In genomic region chr11:117201906-117202305, GRCh38 we compare ENCODE assay signal across 11 cellular contexts. TPM values are rescaled to one million over a fixed set of nuclear protein-coding genes. Genes with fewer than 3 reads are reported as not detected.
DNase-seq lines count a peak whose midpoint lies in the region; TF ChIP-seq lines count a peak whose summit lies in the region.
"Had no signal": no experiment of that assay in that cellular context is flagged by ENCODE, and none has a peak within 500 bp of the region (broad histone marks: within the 10 kb centered on the region; RNA-seq: fewer than 3 reads in every experiment).

No MANE protein-coding gene starts in this region.

- H3K36me3 ChIP-seq in HUES48 (ENCODE audit: control insufficient read depth, insufficient read depth, low read length): peaks cover 33% of the 10 kb centered on the region
- H3K36me3 ChIP-seq in mucosa of rectum (ENCODE audit: control insufficient read depth in 2 of 2, insufficient read depth in 2 of 2, low read length in 2 of 2): peaks cover 17 to 23% of the 10 kb centered on the region in 2 donors
- no peaks in the 10 kb centered on the region for H3K36me3 ChIP-seq in testis (ENCODE audit: low read depth, missing control alignments)
- H3K36me3 ChIP-seq: SJCRH30 had no signal

- TF ChIP-seq CTCF in testis (IDR thresholded peaks at IDR 0.05): no peak

- DNase-seq in testis (no peak), iPS-NIHi11 (ENCODE audit: low spot score) (no peak), NCI-H82 (lab: John Stamatoyannopoulos, UW) (no peak), medulla oblongata (ENCODE audit: extremely low spot score) (no peak)
- DNase-seq: activated CD4-positive, CD25-positive, alpha-beta regulatory T cell treated with anti-CD3 and anti-CD28 coated beads, Interleukin-2, amount 50 U/mL, for 72 hours; activated effector memory CD4-positive, alpha-beta T cell treated with Interleukin-2 at 50 U/mL for 16 hours; NCI-H226; SJCRH30 had no signal

- TF ChIP-seq POLR2A in testis (IDR thresholded peaks at IDR 0.05): no peak

- intact Hi-C loops in testis (cut with DNase I; ENCODE audit: low total_unique reads): no loop called here

- H3K4me1 ChIP-seq in HUES48 (ENCODE audit: control insufficient read depth, insufficient read depth, low read length) (peaks cover 34% of the 10 kb centered on the region), mucosa of rectum (ENCODE audit: control insufficient read depth in 2 of 2, insufficient read depth in 2 of 2, low read length in 2 of 2) (peaks cover 6 to 24% of the 10 kb centered on the region in 2 donors), testis (peaks cover 21% of the 10 kb centered on the region)
- H3K4me1 ChIP-seq: SJCRH30 had no signal

- 58 to 60% methylated on average over 6 of the region's 6 CpGs for WGBS in testis, 2 donors

- 0 out of 2 replicates have a peak overlapping the region, but pooled peaks have one; percentile 23 for H3K9ac ChIP-seq in HUES48 (ENCODE audit: low read depth, low read length)
- H3K9ac ChIP-seq in mucosa of rectum (ENCODE audit: low read depth in 1 of 2, low read length in 2 of 2): peak overlapping the region in 1 of 2 donors; percentile 67

- H3K4me3 ChIP-seq in HUES48 (ENCODE audit: low read depth, low read length): peak overlapping the region; percentile 15; the same call in 1 of the 2 replicates
- peak overlapping the region in 1 of 2 donors; percentile 65 for H3K4me3 ChIP-seq in mucosa of rectum (ENCODE audit: low read length in 2 of 2)
- peak overlapping the region in 1 of 2 donors; percentile 47 for H3K4me3 ChIP-seq in testis
- H3K4me3 ChIP-seq: SJCRH30 had no signal

- H3K9me3 ChIP-seq in HUES48 (ENCODE audit: control insufficient read depth, insufficient read depth, low read length) (no peaks in the 10 kb centered on the region), mucosa of rectum (ENCODE audit: control insufficient read depth in 2 of 2, low read length in 2 of 2) (no peaks in the 10 kb centered on the region), testis (no peaks in the 10 kb centered on the region)
- H3K9me3 ChIP-seq: SJCRH30 had no signal

- no peak overlapping the region for H3K27ac ChIP-seq in HUES48 (ENCODE audit: low read depth, low read length)
- H3K27ac ChIP-seq in cingulate gyrus (ENCODE audit: low read depth, low read length): peak overlapping the region; percentile 69
- peak overlapping the region; percentile 77 to 85 for H3K27ac ChIP-seq in mucosa of rectum (ENCODE audit: low read depth in 2 of 2, low read length in 2 of 2)
- peak overlapping the region; percentile 53 to 91 for H3K27ac ChIP-seq in testis
- H3K27ac ChIP-seq: SJCRH30 had no signal

- no peaks in the 10 kb centered on the region for H3K27me3 ChIP-seq in HUES48 (ENCODE audit: control insufficient read depth, insufficient read depth, low read length)
- H3K27me3 ChIP-seq in mucosa of rectum (ENCODE audit: control insufficient read depth in 2 of 2, insufficient read depth in 2 of 2, low read length in 2 of 2): no peaks in the 10 kb centered on the region
- H3K27me3 ChIP-seq in testis: no peaks in the 10 kb centered on the region
- H3K27me3 ChIP-seq: SJCRH30 had no signal

RNA-seq across cellular contexts. Expression of gene TAGLN, which starts 2.7 kb away (rescaled TPM):
- 100 to 1,000 TPM; 167 to 187 TPM for total RNA-seq in testis
- 800 TPM for polyA plus RNA-seq in testis (ENCODE audit: insufficient read depth, low read depth, low replicate concordance)

RNA-seq across cellular contexts. Expression of gene SIDT2, which starts 23.4 kb away (rescaled TPM):
- total RNA-seq in testis: 100 to 1,000 TPM in 1 of 2 donors, 10 to 100 TPM in 1; 93.8 to 129 TPM
- polyA plus RNA-seq in testis (ENCODE audit: insufficient read depth, low read depth, low replicate concordance): 69.5 TPM

RNA-seq across cellular contexts. Expression of gene PCSK7, which starts 30.0 kb away (rescaled TPM):
- 10 to 100 TPM; 57.7 to 66.5 TPM for total RNA-seq in testis
- 52.0 TPM for polyA plus RNA-seq in testis (ENCODE audit: insufficient read depth, low read depth, low replicate concordance)

RNA-seq across cellular contexts. Expression of gene RNF214, which starts 30.6 kb away (rescaled TPM):
- total RNA-seq in testis: 10 to 100 TPM; 37.8 to 48.9 TPM
- polyA plus RNA-seq in testis (ENCODE audit: insufficient read depth, low read depth, low replicate concordance): 44.9 TPM

RNA-seq across cellular contexts. Expression of gene PAFAH1B2, which starts 57.8 kb away (rescaled TPM):
- 100 to 1,000 TPM; 150 to 156 TPM for total RNA-seq in testis
- 66.5 TPM for polyA plus RNA-seq in testis (ENCODE audit: insufficient read depth, low read depth, low replicate concordance)
